1 cellular context compared by ENCODE assay signal in the genomic region with DNA sequence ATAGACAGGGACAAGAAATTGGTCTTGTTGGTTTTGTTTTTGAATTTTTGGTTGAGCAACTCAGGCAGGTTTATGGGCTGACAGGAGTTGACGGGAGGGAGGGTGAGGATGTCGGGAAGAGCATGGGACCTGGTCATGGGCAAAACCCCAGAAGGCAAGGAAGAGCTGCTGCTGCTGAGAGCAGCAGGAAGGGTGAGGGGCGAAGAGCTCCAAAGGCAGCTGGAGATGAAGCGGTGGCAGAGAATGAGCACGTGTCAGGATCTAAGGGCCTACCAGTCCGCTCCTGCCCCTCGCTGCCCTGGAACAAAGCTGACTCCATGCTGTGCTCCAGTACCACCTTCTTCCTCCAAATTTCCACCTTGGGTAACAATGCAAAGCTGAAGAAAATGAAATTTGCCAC.
TF ChIP-seq lines count a peak whose summit lies in the region.

No MANE protein-coding gene starts in this region.

TF ChIP-seq in IMR-90, 13 proteins besides CTCF, POLR2A, EP300 and RAD21 (continued from another document):
- TF ChIP-seq SMC3 (IDR thresholded peaks at IDR 0.05; ENCODE audit: low read depth, low read length) (no peak), FOS (IDR thresholded peaks at IDR 0.05; ENCODE audit: low read depth, low read length) (no peak)
- TF ChIP-seq, protein P1, sequence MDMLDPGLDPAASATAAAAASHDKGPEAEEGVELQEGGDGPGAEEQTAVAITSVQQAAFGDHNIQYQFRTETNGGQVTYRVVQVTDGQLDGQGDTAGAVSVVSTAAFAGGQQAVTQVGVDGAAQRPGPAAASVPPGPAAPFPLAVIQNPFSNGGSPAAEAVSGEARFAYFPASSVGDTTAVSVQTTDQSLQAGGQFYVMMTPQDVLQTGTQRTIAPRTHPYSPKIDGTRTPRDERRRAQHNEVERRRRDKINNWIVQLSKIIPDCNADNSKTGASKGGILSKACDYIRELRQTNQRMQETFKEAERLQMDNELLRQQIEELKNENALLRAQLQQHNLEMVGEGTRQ (IDR thresholded peaks at IDR 0.05; ENCODE audit: low read depth, low read length), result no peak
TF ChIP-seq in IMR-90: peak in this region for 0.
